1 cellular context compared by ENCODE assay signal in genomic region chr6:7261030-7261841, GRCh38.
A peak's percentile ranks its signal among the peaks of the same experiment; 100 is the strongest.
TF ChIP-seq lines count a peak whose summit lies in the region.

No MANE protein-coding gene starts in this region.

TF ChIP-seq in K562, 482 proteins besides CTCF, POLR2A, EP300 and RAD21 (continued from another document and continues in another):
- TF ChIP-seq, protein P1, sequence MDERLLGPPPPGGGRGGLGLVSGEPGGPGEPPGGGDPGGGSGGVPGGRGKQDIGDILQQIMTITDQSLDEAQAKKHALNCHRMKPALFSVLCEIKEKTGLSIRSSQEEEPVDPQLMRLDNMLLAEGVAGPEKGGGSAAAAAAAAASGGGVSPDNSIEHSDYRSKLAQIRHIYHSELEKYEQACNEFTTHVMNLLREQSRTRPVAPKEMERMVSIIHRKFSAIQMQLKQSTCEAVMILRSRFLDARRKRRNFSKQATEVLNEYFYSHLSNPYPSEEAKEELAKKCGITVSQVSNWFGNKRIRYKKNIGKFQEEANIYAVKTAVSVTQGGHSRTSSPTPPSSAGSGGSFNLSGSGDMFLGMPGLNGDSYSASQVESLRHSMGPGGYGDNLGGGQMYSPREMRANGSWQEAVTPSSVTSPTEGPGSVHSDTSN (CRISPR knock-in tag; IDR thresholded peaks at IDR 0.05; ENCODE audit: low read depth): no peak
- TF ChIP-seq, protein P1 (tag; conservative IDR thresholded peaks at IDR 0.05; ENCODE audit: low read depth): no peak
- TF ChIP-seq ZNF583 (CRISPR knock-in tag; IDR thresholded peaks at IDR 0.05): no peak
- TF ChIP-seq, protein P2, sequence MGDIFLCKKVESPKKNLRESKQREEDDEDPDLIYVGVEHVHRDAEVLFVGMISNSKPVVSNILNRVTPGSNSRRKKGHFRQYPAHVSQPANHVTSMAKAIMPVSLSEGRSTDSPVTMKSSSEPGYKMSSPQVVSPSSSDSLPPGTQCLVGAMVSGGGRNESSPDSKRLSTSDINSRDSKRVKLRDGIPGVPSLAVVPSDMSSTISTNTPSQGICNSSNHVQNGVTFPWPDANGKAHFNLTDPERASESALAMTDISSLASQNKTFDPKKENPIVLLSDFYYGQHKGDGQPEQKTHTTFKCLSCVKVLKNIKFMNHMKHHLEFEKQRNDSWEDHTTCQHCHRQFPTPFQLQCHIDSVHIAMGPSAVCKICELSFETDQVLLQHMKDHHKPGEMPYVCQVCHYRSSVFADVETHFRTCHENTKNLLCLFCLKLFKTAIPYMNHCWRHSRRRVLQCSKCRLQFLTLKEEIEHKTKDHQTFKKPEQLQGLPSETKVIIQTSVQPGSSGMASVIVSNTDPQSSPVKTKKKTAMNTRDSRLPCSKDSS (IDR thresholded peaks at IDR 0.05; ENCODE audit: low read depth, partially characterized antibody): no peak
- TF ChIP-seq FOSL1 (tag; conservative IDR thresholded peaks at IDR 0.05): no peak
- TF ChIP-seq LCOR (CRISPR knock-in tag; IDR thresholded peaks at IDR 0.05): no peak
- no peak for TF ChIP-seq ZNF561 (CRISPR knock-in tag; conservative IDR thresholded peaks at IDR 0.05)
- TF ChIP-seq THRAP3 (IDR thresholded peaks at IDR 0.05; ENCODE audit: borderline replicate concordance): no peak
- TF ChIP-seq FOXJ3 (CRISPR knock-in tag; IDR thresholded peaks at IDR 0.05): no peak
- no peak for TF ChIP-seq ZC3H11A (IDR thresholded peaks at IDR 0.05; ENCODE audit: low read depth, low read length)
- TF ChIP-seq SRF (CRISPR knock-in tag; IDR thresholded peaks at IDR 0.05): no peak
- no peak for TF ChIP-seq FOXA3 (CRISPR knock-in tag; conservative IDR thresholded peaks at IDR 0.05 in 1 of 2, IDR thresholded peaks at IDR 0.05 in 1 of 2)
- TF ChIP-seq HMG20B (CRISPR knock-in tag; IDR thresholded peaks at IDR 0.05): no peak
- no peak for TF ChIP-seq HNRNPH1 (optimal IDR thresholded peaks at IDR 0.05; ENCODE audit: low read depth, low read length)
- TF ChIP-seq, protein P3, sequence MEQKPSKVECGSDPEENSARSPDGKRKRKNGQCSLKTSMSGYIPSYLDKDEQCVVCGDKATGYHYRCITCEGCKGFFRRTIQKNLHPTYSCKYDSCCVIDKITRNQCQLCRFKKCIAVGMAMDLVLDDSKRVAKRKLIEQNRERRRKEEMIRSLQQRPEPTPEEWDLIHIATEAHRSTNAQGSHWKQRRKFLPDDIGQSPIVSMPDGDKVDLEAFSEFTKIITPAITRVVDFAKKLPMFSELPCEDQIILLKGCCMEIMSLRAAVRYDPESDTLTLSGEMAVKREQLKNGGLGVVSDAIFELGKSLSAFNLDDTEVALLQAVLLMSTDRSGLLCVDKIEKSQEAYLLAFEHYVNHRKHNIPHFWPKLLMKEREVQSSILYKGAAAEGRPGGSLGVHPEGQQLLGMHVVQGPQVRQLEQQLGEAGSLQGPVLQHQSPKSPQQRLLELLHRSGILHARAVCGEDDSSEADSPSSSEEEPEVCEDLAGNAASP (IDR thresholded peaks at IDR 0.05): no peak
- TF ChIP-seq, protein P4, sequence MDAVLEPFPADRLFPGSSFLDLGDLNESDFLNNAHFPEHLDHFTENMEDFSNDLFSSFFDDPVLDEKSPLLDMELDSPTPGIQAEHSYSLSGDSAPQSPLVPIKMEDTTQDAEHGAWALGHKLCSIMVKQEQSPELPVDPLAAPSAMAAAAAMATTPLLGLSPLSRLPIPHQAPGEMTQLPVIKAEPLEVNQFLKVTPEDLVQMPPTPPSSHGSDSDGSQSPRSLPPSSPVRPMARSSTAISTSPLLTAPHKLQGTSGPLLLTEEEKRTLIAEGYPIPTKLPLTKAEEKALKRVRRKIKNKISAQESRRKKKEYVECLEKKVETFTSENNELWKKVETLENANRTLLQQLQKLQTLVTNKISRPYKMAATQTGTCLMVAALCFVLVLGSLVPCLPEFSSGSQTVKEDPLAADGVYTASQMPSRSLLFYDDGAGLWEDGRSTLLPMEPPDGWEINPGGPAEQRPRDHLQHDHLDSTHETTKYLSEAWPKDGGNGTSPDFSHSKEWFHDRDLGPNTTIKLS (IDR thresholded peaks at IDR 0.05; ENCODE audit: borderline replicate concordance, low read depth): no peak
- peak; percentile 78 for TF ChIP-seq ZBTB33 (CRISPR knock-in tag; IDR thresholded peaks at IDR 0.05)
- TF ChIP-seq, protein P5, sequence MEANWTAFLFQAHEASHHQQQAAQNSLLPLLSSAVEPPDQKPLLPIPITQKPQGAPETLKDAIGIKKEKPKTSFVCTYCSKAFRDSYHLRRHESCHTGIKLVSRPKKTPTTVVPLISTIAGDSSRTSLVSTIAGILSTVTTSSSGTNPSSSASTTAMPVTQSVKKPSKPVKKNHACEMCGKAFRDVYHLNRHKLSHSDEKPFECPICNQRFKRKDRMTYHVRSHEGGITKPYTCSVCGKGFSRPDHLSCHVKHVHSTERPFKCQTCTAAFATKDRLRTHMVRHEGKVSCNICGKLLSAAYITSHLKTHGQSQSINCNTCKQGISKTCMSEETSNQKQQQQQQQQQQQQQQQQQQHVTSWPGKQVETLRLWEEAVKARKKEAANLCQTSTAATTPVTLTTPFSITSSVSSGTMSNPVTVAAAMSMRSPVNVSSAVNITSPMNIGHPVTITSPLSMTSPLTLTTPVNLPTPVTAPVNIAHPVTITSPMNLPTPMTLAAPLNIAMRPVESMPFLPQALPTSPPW (CRISPR knock-in tag; IDR thresholded peaks at IDR 0.05): no peak; the same call in 1 of the 2 replicates
- no peak for TF ChIP-seq ZNF232 (CRISPR knock-in tag; IDR thresholded peaks at IDR 0.05)
- TF ChIP-seq STAT6 (CRISPR knock-in tag; IDR thresholded peaks at IDR 0.05): peak; percentile 78; the same call in 1 of the 2 replicates
- TF ChIP-seq NR3C1 (CRISPR knock-in tag; IDR thresholded peaks at IDR 0.05): no peak
- no peak for TF ChIP-seq ATF1 (CRISPR knock-in tag; IDR thresholded peaks at IDR 0.05)
- TF ChIP-seq ATF1 (tag; IDR thresholded peaks at IDR 0.05): 0 out of 2 replicates have a peak, but pooled peaks have one; percentile 9
- no peak for TF ChIP-seq FOXO4 (CRISPR knock-in tag; IDR thresholded peaks at IDR 0.05)
- TF ChIP-seq ETV5 (CRISPR knock-in tag; IDR thresholded peaks at IDR 0.05; ENCODE audit: low read depth): no peak
- TF ChIP-seq PCBP1 (IDR thresholded peaks at IDR 0.05; ENCODE audit: low read depth, low read length, poor library complexity, severe bottlenecking): no peak
- no peak for TF ChIP-seq CCNT2 (IDR thresholded peaks at IDR 0.05; ENCODE audit: borderline replicate concordance, extremely low read depth, insufficient read length, low read depth, low read length)
- TF ChIP-seq ZKSCAN3 (CRISPR knock-in tag; IDR thresholded peaks at IDR 0.05): no peak
- TF ChIP-seq MTA3 (IDR thresholded peaks at IDR 0.05; ENCODE audit: borderline replicate concordance): peak; percentile 44; the same call in 1 of the 2 replicates
- no peak for TF ChIP-seq CREBBP (IDR thresholded peaks at IDR 0.05; ENCODE audit: low read depth, low read length)
- peak; percentile 71 for TF ChIP-seq KDM5B (IDR thresholded peaks at IDR 0.05; ENCODE audit: insufficient replicate concordance, low read depth, low read length)
- no peak for TF ChIP-seq FOXK1 (CRISPR knock-in tag; IDR thresholded peaks at IDR 0.05; ENCODE audit: borderline replicate concordance)
- TF ChIP-seq, protein P6, sequence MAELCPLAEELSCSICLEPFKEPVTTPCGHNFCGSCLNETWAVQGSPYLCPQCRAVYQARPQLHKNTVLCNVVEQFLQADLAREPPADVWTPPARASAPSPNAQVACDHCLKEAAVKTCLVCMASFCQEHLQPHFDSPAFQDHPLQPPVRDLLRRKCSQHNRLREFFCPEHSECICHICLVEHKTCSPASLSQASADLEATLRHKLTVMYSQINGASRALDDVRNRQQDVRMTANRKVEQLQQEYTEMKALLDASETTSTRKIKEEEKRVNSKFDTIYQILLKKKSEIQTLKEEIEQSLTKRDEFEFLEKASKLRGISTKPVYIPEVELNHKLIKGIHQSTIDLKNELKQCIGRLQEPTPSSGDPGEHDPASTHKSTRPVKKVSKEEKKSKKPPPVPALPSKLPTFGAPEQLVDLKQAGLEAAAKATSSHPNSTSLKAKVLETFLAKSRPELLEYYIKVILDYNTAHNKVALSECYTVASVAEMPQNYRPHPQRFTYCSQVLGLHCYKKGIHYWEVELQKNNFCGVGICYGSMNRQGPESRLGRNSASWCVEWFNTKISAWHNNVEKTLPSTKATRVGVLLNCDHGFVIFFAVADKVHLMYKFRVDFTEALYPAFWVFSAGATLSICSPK (IDR thresholded peaks at IDR 0.05; ENCODE audit: borderline replicate concordance): no peak
- TF ChIP-seq, protein P7, sequence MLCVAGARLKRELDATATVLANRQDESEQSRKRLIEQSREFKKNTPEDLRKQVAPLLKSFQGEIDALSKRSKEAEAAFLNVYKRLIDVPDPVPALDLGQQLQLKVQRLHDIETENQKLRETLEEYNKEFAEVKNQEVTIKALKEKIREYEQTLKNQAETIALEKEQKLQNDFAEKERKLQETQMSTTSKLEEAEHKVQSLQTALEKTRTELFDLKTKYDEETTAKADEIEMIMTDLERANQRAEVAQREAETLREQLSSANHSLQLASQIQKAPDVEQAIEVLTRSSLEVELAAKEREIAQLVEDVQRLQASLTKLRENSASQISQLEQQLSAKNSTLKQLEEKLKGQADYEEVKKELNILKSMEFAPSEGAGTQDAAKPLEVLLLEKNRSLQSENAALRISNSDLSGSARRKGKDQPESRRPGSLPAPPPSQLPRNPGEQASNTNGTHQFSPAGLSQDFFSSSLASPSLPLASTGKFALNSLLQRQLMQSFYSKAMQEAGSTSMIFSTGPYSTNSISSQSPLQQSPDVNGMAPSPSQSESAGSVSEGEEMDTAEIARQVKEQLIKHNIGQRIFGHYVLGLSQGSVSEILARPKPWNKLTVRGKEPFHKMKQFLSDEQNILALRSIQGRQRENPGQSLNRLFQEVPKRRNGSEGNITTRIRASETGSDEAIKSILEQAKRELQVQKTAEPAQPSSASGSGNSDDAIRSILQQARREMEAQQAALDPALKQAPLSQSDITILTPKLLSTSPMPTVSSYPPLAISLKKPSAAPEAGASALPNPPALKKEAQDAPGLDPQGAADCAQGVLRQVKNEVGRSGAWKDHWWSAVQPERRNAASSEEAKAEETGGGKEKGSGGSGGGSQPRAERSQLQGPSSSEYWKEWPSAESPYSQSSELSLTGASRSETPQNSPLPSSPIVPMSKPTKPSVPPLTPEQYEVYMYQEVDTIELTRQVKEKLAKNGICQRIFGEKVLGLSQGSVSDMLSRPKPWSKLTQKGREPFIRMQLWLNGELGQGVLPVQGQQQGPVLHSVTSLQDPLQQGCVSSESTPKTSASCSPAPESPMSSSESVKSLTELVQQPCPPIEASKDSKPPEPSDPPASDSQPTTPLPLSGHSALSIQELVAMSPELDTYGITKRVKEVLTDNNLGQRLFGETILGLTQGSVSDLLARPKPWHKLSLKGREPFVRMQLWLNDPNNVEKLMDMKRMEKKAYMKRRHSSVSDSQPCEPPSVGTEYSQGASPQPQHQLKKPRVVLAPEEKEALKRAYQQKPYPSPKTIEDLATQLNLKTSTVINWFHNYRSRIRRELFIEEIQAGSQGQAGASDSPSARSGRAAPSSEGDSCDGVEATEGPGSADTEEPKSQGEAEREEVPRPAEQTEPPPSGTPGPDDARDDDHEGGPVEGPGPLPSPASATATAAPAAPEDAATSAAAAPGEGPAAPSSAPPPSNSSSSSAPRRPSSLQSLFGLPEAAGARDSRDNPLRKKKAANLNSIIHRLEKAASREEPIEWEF (CRISPR knock-in tag; IDR thresholded peaks at IDR 0.05): no peak
